Comparison of ENCODE assay signal across 9 cellular contexts in genomic region chr14:64878775-64879634, GRCh38. TPM values are rescaled to one million over a fixed set of nuclear protein-coding genes. Genes with fewer than 3 reads are reported as not detected.
DNase-seq lines count a peak whose midpoint lies in the region; ATAC-seq and TF ChIP-seq lines count a peak whose summit lies in the region.
"Had no signal": no experiment of that assay in that cellular context is flagged by ENCODE, and none has a peak within 500 bp of the region (broad histone marks: within the 10 kb centered on the region; RNA-seq: fewer than 3 reads in every experiment).

No MANE protein-coding gene starts in this region.

- H3K36me3 ChIP-seq in HUES48 (ENCODE audit: control insufficient read depth, insufficient read depth, low read length), result no peaks in the 10 kb centered on the region
- no peaks in the 10 kb centered on the region for H3K36me3 ChIP-seq in stomach

- intact Hi-C loops in activated CD4-positive, alpha-beta memory T cell treated with anti-CD3 and anti-CD28 coated beads for 36 hours (cut with micrococcal nuclease), result no loop called here
- intact Hi-C loops in stomach (cut with DNase I; ENCODE audit: low total_unique reads), result no loop called here

- H3K27me3 Mint-ChIP-seq in activated CD4-positive, alpha-beta memory T cell treated with anti-CD3 and anti-CD28 coated beads for 36 hours, result peaks cover 29% of the 10 kb centered on the region

- no peak overlapping the region for H3K27ac Mint-ChIP-seq in activated CD4-positive, alpha-beta memory T cell treated with anti-CD3 and anti-CD28 coated beads for 36 hours
- H3K27ac Mint-ChIP-seq: dendritic cell treated with granulocyte-macrophage colony-stimulating factor and Interleukin-4, amounts not matched to agents 40 ng/mL and 50 ng/mL, for 4 days had no signal

- peaks cover 9% of the 10 kb centered on the region for H3K4me1 ChIP-seq in HUES48 (ENCODE audit: control insufficient read depth, insufficient read depth, low read length)
- H3K4me1 ChIP-seq in stomach, result peaks cover 16 to 24% (median 22%) of the 10 kb centered on the region in 4 donors

- no peaks in the 10 kb centered on the region for H3K9me3 Mint-ChIP-seq in activated CD4-positive, alpha-beta memory T cell treated with anti-CD3 and anti-CD28 coated beads for 36 hours
- H3K9me3 Mint-ChIP-seq: dendritic cell treated with granulocyte-macrophage colony-stimulating factor and Interleukin-4, amounts not matched to agents 40 ng/mL and 50 ng/mL, for 4 days had no signal

- H3K27ac ChIP-seq in HUES48 (ENCODE audit: low read depth, low read length) (no peak overlapping the region), stomach (peak overlapping the region in 2 of 5 donors; percentile 15 to 45)

- POLR2A ChIA-PET in activated CD4-positive, alpha-beta memory T cell treated with anti-CD3 and anti-CD28 coated beads for 36 hours (lab: Charles Lee), result interaction anchor here (0.6 kb wide), 1 partner anchor 15 kb away, joined by 3 read pairs; no protein-coding TSS in a partner anchor

- 6 to 18% (median 8%) methylated on average over 18 to 43 of the region's 43 CpGs for WGBS in stomach, 5 donors

- CTCF ChIA-PET in activated CD4-positive, alpha-beta memory T cell treated with anti-CD3 and anti-CD28 coated beads for 36 hours (lab: Charles Lee), result interaction anchor here (1.6 to 6.6 kb wide), 3 partner anchors 12 to 56 kb away, joined by 9 to 68 read pairs (median 17); no protein-coding TSS in a partner anchor

- H3K4me1 Mint-ChIP-seq in activated CD4-positive, alpha-beta memory T cell treated with anti-CD3 and anti-CD28 coated beads for 36 hours (ENCODE audit: low read depth), result peaks cover 8% of the 10 kb centered on the region

- no peaks in the 10 kb centered on the region for H3K36me3 Mint-ChIP-seq in activated CD4-positive, alpha-beta memory T cell treated with anti-CD3 and anti-CD28 coated beads for 36 hours

- no peak for TF ChIP-seq POLR2A in stomach (IDR thresholded peaks at IDR 0.05)

- H3K9me3 ChIP-seq in HUES48 (ENCODE audit: control insufficient read depth, insufficient read depth, low read length) (no peaks in the 10 kb centered on the region), stomach (no peaks in the 10 kb centered on the region)

- peak overlapping the region; percentile 86 for H3K4me3 ChIP-seq in HUES48 (ENCODE audit: low read depth, low read length)
- peak overlapping the region; percentile 60 to 84 (median 72) for H3K4me3 ChIP-seq in stomach

- TF ChIP-seq EP300 in stomach (IDR thresholded peaks at IDR 0.05), result no peak

- H3K9ac ChIP-seq in HUES48 (ENCODE audit: low read depth, low read length), result no peak overlapping the region

- peaks cover 72% of the 10 kb centered on the region for H3K27me3 ChIP-seq in HUES48 (ENCODE audit: control insufficient read depth, insufficient read depth, low read length)
- H3K27me3 ChIP-seq in stomach, result peaks cover 0 to 76% (median 36%) of the 10 kb centered on the region in 3 donors

- no peak for ATAC-seq in GM21423 (IDR thresholded peaks at IDR 0.05; ENCODE audit: unreplicated experiment)

- TF ChIP-seq CTCF in stomach (IDR thresholded peaks at IDR 0.05), result no peak

- peak overlapping the region; percentile 42 for H3K4me3 Mint-ChIP-seq in activated CD4-positive, alpha-beta memory T cell treated with anti-CD3 and anti-CD28 coated beads for 36 hours

- peak; percentile 48 for DNase-seq in COR-L47 (lab: John Stamatoyannopoulos, UW)
- DNase-seq in activated CD4-positive, alpha-beta memory T cell treated with anti-CD3 and anti-CD28 coated beads for 36 hours, result no peak
- DNase-seq in iPS-NIHi11 (ENCODE audit: low spot score), result peak; percentile 29
- DNase-seq in stomach, result no peak
- DNase-seq in activated gamma-delta T cell (lab: John Stamatoyannopoulos, UW), result no peak
- no peak for DNase-seq in activated CD8-positive, alpha-beta memory T cell treated with anti-CD3 and anti-CD28 coated beads for 24 hours

RNA-seq across cellular contexts. Expression of gene SPTB, which starts 0.7 kb away (rescaled TPM):
- under 1 TPM; 0.57 to 0.70 TPM for total RNA-seq in activated CD4-positive, alpha-beta memory T cell treated with anti-CD3 and anti-CD28 coated beads for 36 hours
- total RNA-seq in stomach, result 1 to 10 TPM in 2 of 5 donors, under 1 TPM in 1, not detected in 2; under 0.01 to 3.5 (median 1.0) TPM
- under 1 TPM; 0.18 to 0.92 (median 0.19) TPM for polyA plus RNA-seq in stomach

RNA-seq across cellular contexts. Expression of gene CHURC1, which starts 35.2 kb away (rescaled TPM):
- 10 to 100 TPM; 61.7 to 62.6 TPM for total RNA-seq in activated CD4-positive, alpha-beta memory T cell treated with anti-CD3 and anti-CD28 coated beads for 36 hours
- 100 to 1,000 TPM in 1 of 5 donors, 10 to 100 TPM in 4; 20.4 to 102 (median 43.3) TPM for total RNA-seq in stomach
- polyA plus RNA-seq in stomach, result 10 to 100 TPM; 40.0 to 53.2 (median 41.7) TPM

Comparison
In these comparisons a context has a peak if more than half of its experiments do, and no peak if none do; other contexts are left out.
1. DNase-seq: peak in COR-L47 (single experiment) and iPS-NIHi11 (single experiment); none in activated CD4-positive, alpha-beta memory T cell treated with anti-CD3 and anti-CD28 coated beads for 36 hours (single experiment), stomach (single experiment), activated gamma-delta T cell (single experiment) and activated CD8-positive, alpha-beta memory T cell treated with anti-CD3 and anti-CD28 coated beads for 24 hours (single experiment).